9 cellular contexts compared by ENCODE assay signal in genomic region chr14:101843665-101844064, GRCh38.
DNase-seq lines count a peak whose midpoint lies in the region; ATAC-seq and TF ChIP-seq lines count a peak whose summit lies in the region.
"Had no signal": no experiment of that assay in that cellular context is flagged by ENCODE, and none has a peak within 500 bp of the region (broad histone marks: within the 10 kb centered on the region; RNA-seq: fewer than 3 reads in every experiment).

No MANE protein-coding gene starts in this region.

- H3K27me3 Mint-ChIP-seq in chondrocyte (ENCODE audit: low read depth) = no peaks in the 10 kb centered on the region

- TF ChIP-seq POLR2A in spleen (IDR thresholded peaks at IDR 0.05) = no peak

- peak; percentile 45 for TF ChIP-seq CTCF in chondrocyte (IDR thresholded peaks at IDR 0.05)
- TF ChIP-seq CTCF in spleen (IDR thresholded peaks at IDR 0.05 in 8 of 11, conservative IDR thresholded peaks at IDR 0.05 in 3 of 11) = peak; percentile 16 to 80 (median 65)

- peak; percentile 49 for ATAC-seq in GM18508 (IDR thresholded peaks at IDR 0.05; ENCODE audit: insufficient read depth, unreplicated experiment)
- ATAC-seq in HG02588 (IDR thresholded peaks at IDR 0.05; ENCODE audit: unreplicated experiment) = peak; percentile 61

- peaks cover 48 to 100% (median 83%) of the 10 kb centered on the region in 6 donors for H3K4me1 ChIP-seq in spleen
- H3K4me1 ChIP-seq: SJSA1 had no signal

- H3K27ac Mint-ChIP-seq in chondrocyte (ENCODE audit: unreplicated experiment) = no peak overlapping the region

- peak; percentile 81 for DNase-seq in SIG-M5 (lab: John Stamatoyannopoulos, UW)
- no peak for DNase-seq in chondrocyte (ENCODE audit: low spot score)
- peak; percentile 82 for DNase-seq in spleen
- no peak for DNase-seq in DMS79 (lab: John Stamatoyannopoulos, UW)
- DNase-seq in GM03348 (ENCODE audit: low spot score) = no peak
- no peak for DNase-seq in SW 1271 (lab: John Stamatoyannopoulos, UW)

- H3K4me3 ChIP-seq in spleen = no peak overlapping the region
- H3K4me3 ChIP-seq: SJSA1 had no signal

- no peaks in the 10 kb centered on the region for H3K9me3 Mint-ChIP-seq in chondrocyte (ENCODE audit: low read depth)

- H3K27ac ChIP-seq in spleen = peak overlapping the region in 5 of 8 donors; percentile 16 to 69 (median 54)
- H3K27ac ChIP-seq: SJSA1 had no signal

- no peak overlapping the region for H3K4me3 Mint-ChIP-seq in chondrocyte (ENCODE audit: unreplicated experiment)

- intact Hi-C loops in spleen (cut with DNase I; ENCODE audit: low total_unique reads) = no loop called here

- no peaks in the 10 kb centered on the region for H3K27me3 ChIP-seq in spleen (replicated peaks in 1 of 7)
- H3K27me3 ChIP-seq: SJSA1 had no signal

- peaks cover 0 to 25% (median 0%) of the 10 kb centered on the region in 6 donors for H3K36me3 ChIP-seq in spleen

- H3K9me3 ChIP-seq in spleen = no peaks in the 10 kb centered on the region
- H3K9me3 ChIP-seq: SJSA1 had no signal

- WGBS in spleen, 5 donors = 36 to 48% (median 46%) methylated on average over 7 of the region's 7 CpGs

- peaks cover 16% of the 10 kb centered on the region for H3K4me1 Mint-ChIP-seq in chondrocyte (ENCODE audit: low read depth)

- peaks cover 3% of the 10 kb centered on the region for H3K36me3 Mint-ChIP-seq in chondrocyte (ENCODE audit: low read depth)

Comparison
In these comparisons a context has a peak if more than half of its experiments do, and no peak if none do; other contexts are left out.
1. DNase-seq: peak in SIG-M5 (single experiment) and spleen (single experiment); none in chondrocyte (single experiment), DMS79 (single experiment), GM03348 (single experiment) and SW 1271 (0 of 2).